26 cellular contexts compared by ENCODE assay signal in the genomic region with DNA sequence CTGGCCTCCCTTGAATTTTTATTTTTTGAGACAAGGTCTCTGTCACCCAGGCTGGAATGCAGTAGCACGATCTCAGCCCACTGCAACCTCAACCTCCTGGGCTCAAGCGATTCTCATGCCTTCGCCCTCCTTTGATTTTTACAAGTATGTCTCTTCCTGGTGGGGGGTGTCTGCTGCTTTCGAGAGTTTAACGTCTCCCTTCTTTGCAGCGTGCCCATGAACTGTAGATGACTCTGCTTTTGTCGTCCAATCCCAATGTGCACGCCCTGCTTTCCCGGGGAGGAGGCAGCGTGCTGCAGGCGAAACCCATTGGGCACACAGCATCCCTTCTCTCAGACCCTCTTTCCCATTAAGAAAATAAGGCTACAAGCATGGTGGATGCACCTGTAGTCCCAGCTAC. TPM values are rescaled to one million over a fixed set of nuclear protein-coding genes. Genes with fewer than 3 reads are reported as not detected.
DNase-seq lines count a peak whose midpoint lies in the region; ATAC-seq and TF ChIP-seq lines count a peak whose summit lies in the region.
"Had no signal": no experiment of that assay in that cellular context is flagged by ENCODE, and none has a peak within 500 bp of the region (broad histone marks: within the 10 kb centered on the region; RNA-seq: fewer than 3 reads in every experiment).

No MANE protein-coding gene starts in this region.

- CTCF ChIA-PET in CD8-positive, alpha-beta memory T cell (lab: Charles Lee): no interaction called here

- peaks cover 86% of the 10 kb centered on the region for H3K4me1 Mint-ChIP-seq in activated T-cell treated with anti-CD3 and anti-CD28 coated beads, Interleukin-2, amount 50 U/mL, for 24 hours (ENCODE audit: low read depth)
- H3K4me1 Mint-ChIP-seq in CD8-positive, alpha-beta memory T cell: peaks cover 66 to 96% (median 82%) of the 10 kb centered on the region in 3 donors
- peaks cover 41% of the 10 kb centered on the region for H3K4me1 Mint-ChIP-seq in activated naive CD8-positive, alpha-beta T cell treated with anti-CD3 and anti-CD28 coated beads, Interleukin-2, amount 10 ng/mL, durations not matched to agents 7 days and 5 days
- peaks cover 6 to 77% (median 50%) of the 10 kb centered on the region in 4 donors for H3K4me1 Mint-ChIP-seq in naive thymus-derived CD8-positive, alpha-beta T cell
- H3K4me1 Mint-ChIP-seq in nephron progenitor cell: peaks cover 13% of the 10 kb centered on the region

- DNase-seq in activated T-cell treated with anti-CD3 and anti-CD28 coated beads, Interleukin-2, amount 50 U/mL, for 24 hours: no peak
- DNase-seq in activated T-cell treated with anti-CD3 and anti-CD28 coated beads for 4 hours: no peak
- DNase-seq in CD8-positive, alpha-beta memory T cell: no peak
- DNase-seq in activated naive CD8-positive, alpha-beta T cell treated with anti-CD3 and anti-CD28 coated beads, Interleukin-2, amount 10 ng/mL, durations not matched to agents 7 days and 5 days: no peak
- DNase-seq in naive thymus-derived CD8-positive, alpha-beta T cell: peak in 1 of 10 donors; percentile 17
- no peak for DNase-seq in DMS53 treated with DMSO at 0.1 percent for 48 hours (lab: John Stamatoyannopoulos, UW; ENCODE audit: unreplicated experiment)
- DNase-seq in NCI-H128 (lab: John Stamatoyannopoulos, UW; ENCODE audit: unreplicated experiment): no peak
- DNase-seq in nephron progenitor cell: no peak
- DNase-seq: activated CD4-positive, CD25-positive, alpha-beta regulatory T cell treated with anti-CD3 and anti-CD28 coated beads, Interleukin-2, amount 50 U/mL, for 72 hours; AML-193; DMS53; heart right ventricle; kidney; left ventricle myocardium superior; mesendoderm; MM.1S; NCI-H1105 treated with DMSO at 0.1 percent for 48 hours; NCI-H2029; NCI-H510A treated with DMSO at 0.1 percent for 48 hours; PC-9; right lobe of liver; trophoblast cell had no signal

- H3K9me3 Mint-ChIP-seq in activated T-cell treated with anti-CD3 and anti-CD28 coated beads, Interleukin-2, amount 50 U/mL, for 24 hours: no peaks in the 10 kb centered on the region
- H3K9me3 Mint-ChIP-seq in CD8-positive, alpha-beta memory T cell: no peaks in the 10 kb centered on the region
- H3K9me3 Mint-ChIP-seq in activated naive CD8-positive, alpha-beta T cell treated with anti-CD3 and anti-CD28 coated beads, Interleukin-2, amount 10 ng/mL, durations not matched to agents 7 days and 5 days: no peaks in the 10 kb centered on the region
- H3K9me3 Mint-ChIP-seq in naive thymus-derived CD8-positive, alpha-beta T cell: no peaks in the 10 kb centered on the region
- H3K9me3 Mint-ChIP-seq in nephron progenitor cell: no peaks in the 10 kb centered on the region

- H3K36me3 ChIP-seq in CD8-positive, alpha-beta memory T cell (ENCODE audit: insufficient read depth, low read length): no peaks in the 10 kb centered on the region
- H3K36me3 ChIP-seq: right lobe of liver had no signal

- H3K9me3 ChIP-seq in CD8-positive, alpha-beta memory T cell (ENCODE audit: low read length): no peaks in the 10 kb centered on the region
- H3K9me3 ChIP-seq: heart right ventricle, right lobe of liver had no signal

- POLR2A ChIA-PET in CD8-positive, alpha-beta memory T cell (lab: Charles Lee): no interaction called here
- POLR2A ChIA-PET in activated naive CD8-positive, alpha-beta T cell treated with anti-CD3 and anti-CD28 coated beads, Interleukin-2, amount 10 ng/mL, durations not matched to agents 7 days and 5 days (lab: Charles Lee): no interaction called here
- POLR2A ChIA-PET in naive thymus-derived CD8-positive, alpha-beta T cell (lab: Charles Lee): no interaction called here

- H3K4me1 ChIP-seq in CD8-positive, alpha-beta memory T cell (ENCODE audit: insufficient read depth, low read length): peaks cover 47% of the 10 kb centered on the region
- H3K4me1 ChIP-seq: right lobe of liver had no signal

- H3K36me3 Mint-ChIP-seq in activated T-cell treated with anti-CD3 and anti-CD28 coated beads, Interleukin-2, amount 50 U/mL, for 24 hours (ENCODE audit: low read depth): peaks cover 83% of the 10 kb centered on the region
- peaks cover 3 to 22% (median 14%) of the 10 kb centered on the region in 3 donors for H3K36me3 Mint-ChIP-seq in CD8-positive, alpha-beta memory T cell
- H3K36me3 Mint-ChIP-seq in activated naive CD8-positive, alpha-beta T cell treated with anti-CD3 and anti-CD28 coated beads, Interleukin-2, amount 10 ng/mL, durations not matched to agents 7 days and 5 days: peaks cover 44% of the 10 kb centered on the region
- H3K36me3 Mint-ChIP-seq in naive thymus-derived CD8-positive, alpha-beta T cell: no peaks in the 10 kb centered on the region
- peaks cover 46% of the 10 kb centered on the region for H3K36me3 Mint-ChIP-seq in nephron progenitor cell (ENCODE audit: low read depth)

- no peak overlapping the region for H3K4me3 Mint-ChIP-seq in activated T-cell treated with anti-CD3 and anti-CD28 coated beads, Interleukin-2, amount 50 U/mL, for 24 hours
- peak overlapping the region in 6 of 7 donors; percentile 37 to 75 (median 62) for H3K4me3 Mint-ChIP-seq in CD8-positive, alpha-beta memory T cell
- H3K4me3 Mint-ChIP-seq in activated naive CD8-positive, alpha-beta T cell treated with anti-CD3 and anti-CD28 coated beads, Interleukin-2, amount 10 ng/mL, durations not matched to agents 7 days and 5 days: peak overlapping the region; percentile 73
- peak overlapping the region in 8 of 10 donors; percentile 6 to 77 (median 70) for H3K4me3 Mint-ChIP-seq in naive thymus-derived CD8-positive, alpha-beta T cell
- H3K4me3 Mint-ChIP-seq in nephron progenitor cell: no peak overlapping the region

- no peak overlapping the region for H3K4me3 ChIP-seq in CD8-positive, alpha-beta memory T cell (ENCODE audit: low read length)
- H3K4me3 ChIP-seq: heart right ventricle, PC-9, right lobe of liver, SK-N-MC had no signal

- ATAC-seq in activated naive CD8-positive, alpha-beta T cell treated with anti-CD3 and anti-CD28 coated beads, Interleukin-2, amount 10 ng/mL, durations not matched to agents 7 days and 5 days (ENCODE audit: low read depth): no peak
- ATAC-seq in naive thymus-derived CD8-positive, alpha-beta T cell: peak in 1 of 2 donors; percentile 43
- ATAC-seq: HCT116, heart right ventricle, left ventricle myocardium superior, right lobe of liver had no signal

- H3K27me3 Mint-ChIP-seq in activated T-cell treated with anti-CD3 and anti-CD28 coated beads, Interleukin-2, amount 50 U/mL, for 24 hours: no peaks in the 10 kb centered on the region
- peaks cover 0 to 2% of the 10 kb centered on the region in 2 donors for H3K27me3 Mint-ChIP-seq in CD8-positive, alpha-beta memory T cell
- H3K27me3 Mint-ChIP-seq in activated naive CD8-positive, alpha-beta T cell treated with anti-CD3 and anti-CD28 coated beads, Interleukin-2, amount 10 ng/mL, durations not matched to agents 7 days and 5 days: no peaks in the 10 kb centered on the region
- H3K27me3 Mint-ChIP-seq in naive thymus-derived CD8-positive, alpha-beta T cell: no peaks in the 10 kb centered on the region
- H3K27me3 Mint-ChIP-seq in nephron progenitor cell (ENCODE audit: low read depth, poor library complexity): peaks cover 32% of the 10 kb centered on the region

- no peak overlapping the region for H3K27ac ChIP-seq in CD8-positive, alpha-beta memory T cell (ENCODE audit: low read depth, low read length)
- H3K27ac ChIP-seq: heart right ventricle, HL-60, PC-9, right lobe of liver, SK-N-MC had no signal

- no peak for TF ChIP-seq CTCF in nephron progenitor cell (IDR thresholded peaks at IDR 0.05)

- H3K27me3 ChIP-seq in CD8-positive, alpha-beta memory T cell (ENCODE audit: insufficient read depth, low read length, poor library complexity, severe bottlenecking): no peaks in the 10 kb centered on the region
- H3K27me3 ChIP-seq: heart right ventricle, right lobe of liver had no signal

- H3K27ac Mint-ChIP-seq in activated T-cell treated with anti-CD3 and anti-CD28 coated beads, Interleukin-2, amount 50 U/mL, for 24 hours: peak overlapping the region; percentile 85
- H3K27ac Mint-ChIP-seq in CD8-positive, alpha-beta memory T cell: peak overlapping the region; percentile 73 to 95 (median 90)
- peak overlapping the region; percentile 78 for H3K27ac Mint-ChIP-seq in activated naive CD8-positive, alpha-beta T cell treated with anti-CD3 and anti-CD28 coated beads, Interleukin-2, amount 10 ng/mL, durations not matched to agents 7 days and 5 days
- peak overlapping the region; percentile 60 to 88 (median 77) for H3K27ac Mint-ChIP-seq in naive thymus-derived CD8-positive, alpha-beta T cell
- no peak overlapping the region for H3K27ac Mint-ChIP-seq in nephron progenitor cell
- H3K27ac Mint-ChIP-seq: progenitor cell of endocrine pancreas had no signal

RNA-seq across cellular contexts. Expression of gene PRKX, which starts 7.0 kb away (rescaled TPM):
- total RNA-seq in CD8-positive, alpha-beta memory T cell: 10 to 100 TPM; 41.9 to 45.9 TPM
- 79.4 TPM for polyA plus RNA-seq in CD8-positive, alpha-beta memory T cell
- 10 to 100 TPM; 87.6 to 92.3 TPM for total RNA-seq in activated naive CD8-positive, alpha-beta T cell treated with anti-CD3 and anti-CD28 coated beads, Interleukin-2, amount 10 ng/mL, durations not matched to agents 7 days and 5 days
- 10 to 100 TPM; 32.2 to 38.8 TPM for total RNA-seq in naive thymus-derived CD8-positive, alpha-beta T cell
- polyA plus RNA-seq in naive thymus-derived CD8-positive, alpha-beta T cell: 10 to 100 TPM; 30.9 to 46.7 (median 45.9) TPM

Comparison
In these comparisons a context has a peak if more than half of its experiments do, and no peak if none do; other contexts are left out.
1. H3K4me3 Mint-ChIP-seq: peak in CD8-positive, alpha-beta memory T cell (6 of 7), activated naive CD8-positive, alpha-beta T cell treated with anti-CD3 and anti-CD28 coated beads, Interleukin-2, amount 10 ng/mL, durations not matched to agents 7 days and 5 days (single experiment) and naive thymus-derived CD8-positive, alpha-beta T cell (8 of 10); none in activated T-cell treated with anti-CD3 and anti-CD28 coated beads, Interleukin-2, amount 50 U/mL, for 24 hours (single experiment) and nephron progenitor cell (single experiment).